Comparison of ENCODE assay signal across 8 cellular contexts in the genomic region with DNA sequence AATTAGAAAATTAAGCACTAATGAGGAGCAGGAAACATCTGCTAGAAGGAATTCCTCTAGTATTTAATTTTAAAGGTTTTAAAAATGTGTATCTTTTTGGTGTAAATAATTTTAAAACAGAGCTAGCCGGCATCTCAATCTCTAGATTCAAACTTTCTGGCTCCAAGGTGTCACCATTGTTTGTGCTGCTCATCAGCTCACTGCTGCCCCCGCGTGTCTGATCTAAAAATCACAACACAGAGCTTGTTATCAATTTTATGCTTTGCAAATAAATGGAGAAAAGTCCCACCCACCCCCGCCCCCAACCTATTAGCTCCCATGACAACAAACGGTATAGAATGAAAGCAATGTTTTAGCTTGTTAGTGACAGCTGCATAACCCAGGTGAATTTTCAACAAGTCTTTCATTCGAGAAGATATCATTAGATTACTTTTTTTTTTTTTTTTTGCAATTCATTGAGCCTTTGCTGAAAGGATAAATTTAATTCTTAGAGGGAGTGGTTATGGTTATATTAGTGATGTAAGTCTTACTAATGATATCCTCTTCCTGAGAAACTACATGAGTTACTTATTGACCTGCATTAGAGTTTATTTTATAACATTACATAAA. TPM values are rescaled to one million over a fixed set of nuclear protein-coding genes. Genes with fewer than 3 reads are reported as not detected.
DNase-seq lines count a peak whose midpoint lies in the region; ATAC-seq and TF ChIP-seq lines count a peak whose summit lies in the region.

No MANE protein-coding gene starts in this region.

- H3K4me3 ChIP-seq in dorsolateral prefrontal cortex (peak overlapping the region; percentile 40 to 90 (median 66)), lower leg skin (ENCODE audit: low read depth, poor library complexity, severe bottlenecking) (peak overlapping the region; percentile 47)

- peak overlapping the region; percentile 50 to 95 (median 89) for H3K27ac ChIP-seq in dorsolateral prefrontal cortex

- TF ChIP-seq CTCF in dorsolateral prefrontal cortex (IDR thresholded peaks at IDR 0.05 in 54 of 56, conservative IDR thresholded peaks at IDR 0.05 in 2 of 56; ENCODE audit: low read depth in 1 of 56, partially characterized antibody in 56 of 56) (peak; percentile 62 to 91 (median 84)), lower leg skin (IDR thresholded peaks at IDR 0.05) (no peak)

- no peak for TF ChIP-seq POLR2A in lower leg skin (IDR thresholded peaks at IDR 0.05)

- H3K27me3 ChIP-seq in dorsolateral prefrontal cortex: no peaks in the 10 kb centered on the region

- 1 to 2% methylated on average over 6 of the region's 6 CpGs for WGBS in lower leg skin, 2 donors

- ATAC-seq in HG03442 (IDR thresholded peaks at IDR 0.05; ENCODE audit: unreplicated experiment) (peak; percentile 55), GM18873 (IDR thresholded peaks at IDR 0.05; ENCODE audit: low FRiP score, unreplicated experiment) (no peak)

- DNase-seq in DMS153 treated with DMSO at 0.1 percent for 48 hours (lab: John Stamatoyannopoulos, UW; ENCODE audit: unreplicated experiment) (peak; percentile 83), NCI-H526 (lab: John Stamatoyannopoulos, UW) (peak; percentile 87 to 93), dorsolateral prefrontal cortex (peak; percentile 72 to 92 (median 80)), lower leg skin (ENCODE audit: low spot score in 2 of 2) (peak; percentile 85 to 95)
- DNase-seq in activated CD4-positive, alpha-beta T cell treated with anti-CD3 and anti-CD28 coated beads, Interleukin-2, amount 50 U/mL, for 24 hours (ENCODE audit: low read depth in 1 of 2, low spot score in 1 of 2): peak; percentile 78 to 83
- DNase-seq in stimulated activated CD4-positive, alpha-beta T cell treated with anti-CD3 and anti-CD28 coated beads, Interleukin-4, amount 100 ng/mL, for 24 hours: peak; percentile 90

- intact Hi-C loops in dorsolateral prefrontal cortex (cut with DNase I) (loop anchor here (2.0 to 10.0 kb wide), 4 partner anchors 82 to 263 kb away; a partner anchor contains a TSS), lower leg skin (cut with DNase I; ENCODE audit: low total_unique reads) (no loop called here)

RNA-seq across cellular contexts. Expression of a gene that starts 11.3 kb away (rescaled TPM):
- total RNA-seq in dorsolateral prefrontal cortex (10 to 100 TPM in 60 of 120 experiments, 1 to 10 TPM in 60; 3.5 to 18.6 (median 10.0) TPM), lower leg skin (10 to 100 TPM; 20.9 to 77.3 (median 36.2) TPM)

RNA-seq across cellular contexts. Expression of a gene that starts 29.6 kb away (rescaled TPM):
- total RNA-seq in dorsolateral prefrontal cortex (100 to 1,000 TPM in 25 of 120 experiments, 10 to 100 TPM in 95; 64.4 to 125 (median 88.6) TPM), lower leg skin (10 to 100 TPM; 22.7 to 32.2 (median 28.5) TPM)

Comparison
In these comparisons a context has a peak if more than half of its experiments do, and no peak if none do; other contexts are left out.
1. CTCF ChIP-seq: peak in dorsolateral prefrontal cortex (56 of 56); none in lower leg skin (0 of 3).
2. Peak in every context shown above with its lines, with median percentiles within 50 percentile points of each other: DNase-seq.